In the genomic region with DNA sequence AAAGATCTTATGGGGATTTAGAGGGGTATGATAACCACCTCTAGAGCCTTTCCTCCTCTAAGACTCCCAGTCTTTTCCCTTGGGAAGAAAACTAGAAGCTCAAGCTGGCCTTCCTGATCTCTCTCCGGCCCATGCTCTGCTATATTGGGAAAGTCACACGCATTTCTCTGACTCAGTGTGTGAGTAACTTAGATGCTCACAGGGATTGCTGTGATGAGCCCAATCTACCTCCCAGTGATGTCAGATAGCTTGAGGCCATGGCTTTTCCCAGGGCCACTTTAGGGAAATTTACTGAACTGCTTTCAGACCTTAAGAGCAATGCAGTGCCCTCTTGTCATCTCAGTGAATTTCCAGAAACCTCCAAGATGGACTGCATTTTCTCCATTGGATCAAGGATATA, we compare ENCODE assay signal across 2 cellular contexts.
TF ChIP-seq lines count a peak whose summit lies in the region.

No MANE protein-coding gene starts in this region.

TF ChIP-seq in A549, 52 proteins besides CTCF, POLR2A, EP300 and RAD21:
- TF ChIP-seq ZSCAN20 (CRISPR knock-in tag; IDR thresholded peaks at IDR 0.05), result no peak
- TF ChIP-seq FOSL2 (IDR thresholded peaks at IDR 0.05), result no peak
- peak; percentile 28; the same call in 1 of the 2 replicates for TF ChIP-seq FOSL2 (CRISPR knock-in tag; IDR thresholded peaks at IDR 0.05)
TF ChIP-seq in A549: peak in this region for 1.

TF ChIP-seq in SK-N-SH, 30 proteins besides CTCF, POLR2A, EP300 and RAD21:
- TF ChIP-seq, protein P1, sequence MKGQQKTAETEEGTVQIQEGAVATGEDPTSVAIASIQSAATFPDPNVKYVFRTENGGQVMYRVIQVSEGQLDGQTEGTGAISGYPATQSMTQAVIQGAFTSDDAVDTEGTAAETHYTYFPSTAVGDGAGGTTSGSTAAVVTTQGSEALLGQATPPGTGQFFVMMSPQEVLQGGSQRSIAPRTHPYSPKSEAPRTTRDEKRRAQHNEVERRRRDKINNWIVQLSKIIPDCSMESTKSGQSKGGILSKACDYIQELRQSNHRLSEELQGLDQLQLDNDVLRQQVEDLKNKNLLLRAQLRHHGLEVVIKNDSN (IDR thresholded peaks at IDR 0.05; ENCODE audit: borderline replicate concordance, low read depth), result no peak
- no peak for TF ChIP-seq JUND (IDR thresholded peaks at IDR 0.05)
- no peak for TF ChIP-seq GATA2 (CRISPR knock-in tag; IDR thresholded peaks at IDR 0.05)
- no peak for TF ChIP-seq RFX5 (IDR thresholded peaks at IDR 0.05; ENCODE audit: low read length)
- TF ChIP-seq, protein P2, sequence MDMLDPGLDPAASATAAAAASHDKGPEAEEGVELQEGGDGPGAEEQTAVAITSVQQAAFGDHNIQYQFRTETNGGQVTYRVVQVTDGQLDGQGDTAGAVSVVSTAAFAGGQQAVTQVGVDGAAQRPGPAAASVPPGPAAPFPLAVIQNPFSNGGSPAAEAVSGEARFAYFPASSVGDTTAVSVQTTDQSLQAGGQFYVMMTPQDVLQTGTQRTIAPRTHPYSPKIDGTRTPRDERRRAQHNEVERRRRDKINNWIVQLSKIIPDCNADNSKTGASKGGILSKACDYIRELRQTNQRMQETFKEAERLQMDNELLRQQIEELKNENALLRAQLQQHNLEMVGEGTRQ (IDR thresholded peaks at IDR 0.05; ENCODE audit: borderline replicate concordance, low read depth, low read length), result no peak
- TF ChIP-seq POLR2AphosphoS5 (IDR thresholded peaks at IDR 0.05; ENCODE audit: low read depth, low read length), result no peak
- no peak for TF ChIP-seq TAF1 (IDR thresholded peaks at IDR 0.05; ENCODE audit: borderline replicate concordance, low read depth, low read length)
- no peak for TF ChIP-seq FOXJ3 (CRISPR knock-in tag; IDR thresholded peaks at IDR 0.05)
- no peak for TF ChIP-seq SIN3A (IDR thresholded peaks at IDR 0.05; ENCODE audit: borderline replicate concordance, low read depth, low read length)
- no peak for TF ChIP-seq SMC3 (IDR thresholded peaks at IDR 0.05; ENCODE audit: low read depth, low read length)
- no peak for TF ChIP-seq ELF1 (IDR thresholded peaks at IDR 0.05)
- no peak for TF ChIP-seq NRF1 (IDR thresholded peaks at IDR 0.05; ENCODE audit: low read depth, low read length)
- TF ChIP-seq MXI1 (IDR thresholded peaks at IDR 0.05; ENCODE audit: low read depth, low read length), result no peak
- TF ChIP-seq, protein P3, sequence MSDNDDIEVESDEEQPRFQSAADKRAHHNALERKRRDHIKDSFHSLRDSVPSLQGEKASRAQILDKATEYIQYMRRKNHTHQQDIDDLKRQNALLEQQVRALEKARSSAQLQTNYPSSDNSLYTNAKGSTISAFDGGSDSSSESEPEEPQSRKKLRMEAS (IDR thresholded peaks at IDR 0.05; ENCODE audit: low read depth), result no peak
- TF ChIP-seq, protein P4, sequence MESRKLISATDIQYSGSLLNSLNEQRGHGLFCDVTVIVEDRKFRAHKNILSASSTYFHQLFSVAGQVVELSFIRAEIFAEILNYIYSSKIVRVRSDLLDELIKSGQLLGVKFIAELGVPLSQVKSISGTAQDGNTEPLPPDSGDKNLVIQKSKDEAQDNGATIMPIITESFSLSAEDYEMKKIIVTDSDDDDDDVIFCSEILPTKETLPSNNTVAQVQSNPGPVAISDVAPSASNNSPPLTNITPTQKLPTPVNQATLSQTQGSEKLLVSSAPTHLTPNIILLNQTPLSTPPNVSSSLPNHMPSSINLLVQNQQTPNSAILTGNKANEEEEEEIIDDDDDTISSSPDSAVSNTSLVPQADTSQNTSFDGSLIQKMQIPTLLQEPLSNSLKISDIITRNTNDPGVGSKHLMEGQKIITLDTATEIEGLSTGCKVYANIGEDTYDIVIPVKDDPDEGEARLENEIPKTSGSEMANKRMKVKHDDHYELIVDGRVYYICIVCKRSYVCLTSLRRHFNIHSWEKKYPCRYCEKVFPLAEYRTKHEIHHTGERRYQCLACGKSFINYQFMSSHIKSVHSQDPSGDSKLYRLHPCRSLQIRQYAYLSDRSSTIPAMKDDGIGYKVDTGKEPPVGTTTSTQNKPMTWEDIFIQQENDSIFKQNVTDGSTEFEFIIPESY (IDR thresholded peaks at IDR 0.05; ENCODE audit: borderline replicate concordance, low read depth), result no peak
- no peak for TF ChIP-seq CHD2 (IDR thresholded peaks at IDR 0.05; ENCODE audit: low read length, partially characterized antibody)
